ENCODE assay signal across 1 cellular context in the genomic region with DNA sequence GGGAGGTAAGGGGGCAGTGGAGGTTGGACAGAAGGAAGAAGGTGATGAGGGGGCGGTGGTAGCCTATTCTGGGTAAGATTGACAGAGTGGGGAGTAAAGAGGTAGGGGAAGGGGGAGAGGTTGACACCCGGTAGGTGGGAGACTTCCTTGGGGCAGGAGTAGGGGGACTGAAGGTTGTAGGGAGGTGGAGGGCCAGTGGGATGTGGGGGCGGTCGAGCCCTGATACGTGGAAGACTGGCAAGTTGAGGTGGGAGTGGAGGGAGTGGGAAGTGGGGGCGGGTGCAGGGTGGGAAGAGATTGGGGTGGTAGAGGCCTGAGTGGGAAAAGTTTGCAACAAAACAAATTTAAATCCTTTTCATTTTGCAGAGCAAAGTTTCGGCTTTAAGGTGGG.
A peak's percentile ranks its signal among the peaks of the same experiment; 100 is the strongest.
TF ChIP-seq lines count a peak whose summit lies in the region.

No MANE protein-coding gene starts in this region.

TF ChIP-seq in HEK293, 187 proteins besides CTCF, POLR2A, EP300 and RAD21 (continued from another document):
- TF ChIP-seq, protein P1, sequence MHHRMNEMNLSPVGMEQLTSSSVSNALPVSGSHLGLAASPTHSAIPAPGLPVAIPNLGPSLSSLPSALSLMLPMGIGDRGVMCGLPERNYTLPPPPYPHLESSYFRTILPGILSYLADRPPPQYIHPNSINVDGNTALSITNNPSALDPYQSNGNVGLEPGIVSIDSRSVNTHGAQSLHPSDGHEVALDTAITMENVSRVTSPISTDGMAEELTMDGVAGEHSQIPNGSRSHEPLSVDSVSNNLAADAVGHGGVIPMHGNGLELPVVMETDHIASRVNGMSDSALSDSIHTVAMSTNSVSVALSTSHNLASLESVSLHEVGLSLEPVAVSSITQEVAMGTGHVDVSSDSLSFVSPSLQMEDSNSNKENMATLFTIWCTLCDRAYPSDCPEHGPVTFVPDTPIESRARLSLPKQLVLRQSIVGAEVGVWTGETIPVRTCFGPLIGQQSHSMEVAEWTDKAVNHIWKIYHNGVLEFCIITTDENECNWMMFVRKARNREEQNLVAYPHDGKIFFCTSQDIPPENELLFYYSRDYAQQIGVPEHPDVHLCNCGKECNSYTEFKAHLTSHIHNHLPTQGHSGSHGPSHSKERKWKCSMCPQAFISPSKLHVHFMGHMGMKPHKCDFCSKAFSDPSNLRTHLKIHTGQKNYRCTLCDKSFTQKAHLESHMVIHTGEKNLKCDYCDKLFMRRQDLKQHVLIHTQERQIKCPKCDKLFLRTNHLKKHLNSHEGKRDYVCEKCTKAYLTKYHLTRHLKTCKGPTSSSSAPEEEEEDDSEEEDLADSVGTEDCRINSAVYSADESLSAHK (tag by site-specific recombination; IDR thresholded peaks at IDR 0.05) = no peak
- TF ChIP-seq ZNF391 (tag by site-specific recombination; IDR thresholded peaks at IDR 0.05; ENCODE audit: borderline replicate concordance, low read depth) (no peak), BCL11A (tag by site-specific recombination; IDR thresholded peaks at IDR 0.05; ENCODE audit: low read depth) (no peak), ZNF626 (tag by site-specific recombination; IDR thresholded peaks at IDR 0.05) (no peak), ZNF174 (tag by site-specific recombination; IDR thresholded peaks at IDR 0.05) (no peak), SP2 (tag by site-specific recombination; IDR thresholded peaks at IDR 0.05) (peak; percentile 3), SCRT2 (tag by site-specific recombination; IDR thresholded peaks at IDR 0.05) (no peak), ZNF654 (tag by site-specific recombination; IDR thresholded peaks at IDR 0.05; ENCODE audit: low read depth) (no peak), HOXA7 (CRISPR knock-in tag; IDR thresholded peaks at IDR 0.05; ENCODE audit: borderline replicate concordance) (no peak), ZSCAN23 (tag by site-specific recombination; IDR thresholded peaks at IDR 0.05) (no peak), ZNF707 (tag by site-specific recombination; IDR thresholded peaks at IDR 0.05) (no peak)
- TF ChIP-seq, protein P2, sequence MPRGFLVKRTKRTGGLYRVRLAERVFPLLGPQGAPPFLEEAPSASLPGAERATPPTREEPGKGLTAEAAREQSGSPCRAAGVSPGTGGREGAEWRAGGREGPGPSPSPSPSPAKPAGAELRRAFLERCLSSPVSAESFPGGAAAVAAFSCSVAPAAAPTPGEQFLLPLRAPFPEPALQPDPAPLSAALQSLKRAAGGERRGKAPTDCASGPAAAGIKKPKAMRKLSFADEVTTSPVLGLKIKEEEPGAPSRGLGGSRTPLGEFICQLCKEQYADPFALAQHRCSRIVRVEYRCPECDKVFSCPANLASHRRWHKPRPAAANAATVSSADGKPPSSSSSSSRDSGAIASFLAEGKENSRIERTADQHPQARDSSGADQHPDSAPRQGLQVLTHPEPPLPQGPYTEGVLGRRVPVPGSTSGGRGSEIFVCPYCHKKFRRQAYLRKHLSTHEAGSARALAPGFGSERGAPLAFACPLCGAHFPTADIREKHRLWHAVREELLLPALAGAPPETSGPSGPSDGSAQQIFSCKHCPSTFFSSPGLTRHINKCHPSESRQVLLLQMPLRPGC (tag by site-specific recombination; IDR thresholded peaks at IDR 0.05) = no peak
